26 cellular contexts compared by ENCODE assay signal in the genomic region with DNA sequence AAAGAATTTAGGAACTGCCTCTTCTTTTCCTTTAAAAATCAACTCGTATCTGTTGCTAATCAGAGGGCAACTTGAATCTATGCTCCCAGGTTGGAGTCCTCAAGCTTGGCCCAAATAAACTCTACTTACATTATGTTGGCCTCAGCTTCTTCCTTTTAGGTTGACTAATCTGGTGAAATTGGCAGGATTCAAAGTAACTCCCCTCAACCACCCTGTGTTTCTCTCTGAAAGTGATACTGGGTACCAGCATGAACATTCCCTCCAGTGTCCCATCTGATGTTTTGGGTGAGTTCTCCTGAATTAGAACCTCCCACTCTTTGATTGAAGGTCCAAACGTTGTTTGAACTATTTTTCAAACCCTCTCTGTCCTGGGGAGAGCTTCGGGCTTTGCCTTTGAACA. TPM values are rescaled to one million over a fixed set of nuclear protein-coding genes. Genes with fewer than 3 reads are reported as not detected.
A peak's percentile ranks its signal among the peaks of the same experiment; 100 is the strongest.
DNase-seq lines count a peak whose midpoint lies in the region; ATAC-seq, FAIRE-seq and TF ChIP-seq lines count a peak whose summit lies in the region.
"Had no signal": no experiment of that assay in that cellular context is flagged by ENCODE, and none has a peak within 500 bp of the region (broad histone marks: within the 10 kb centered on the region; RNA-seq: fewer than 3 reads in every experiment).

No MANE protein-coding gene starts in this region.

- no peaks in the 10 kb centered on the region for H3K79me2 ChIP-seq in GM12878 (ENCODE audit: control insufficient read depth, insufficient read depth, low read length)

- H3K4me1 Mint-ChIP-seq in T-helper 17 cell: peaks cover 8% of the 10 kb centered on the region

- H3K27ac ChIP-seq in HUES48 (ENCODE audit: low read depth, low read length) (peak overlapping the region; percentile 60), GM12878 (ENCODE audit: control insufficient read depth, insufficient read depth) (no peak overlapping the region), WERI-Rb-1 (no peak overlapping the region)
- H3K27ac ChIP-seq: A549, C4-2B had no signal

- no peak for TF ChIP-seq RAD21 in GM12878 (IDR thresholded peaks at IDR 0.05; ENCODE audit: insufficient read depth, low read depth, low read length)

- 54% methylated on average over 3 of the region's 3 CpGs for WGBS in GM12878 (ENCODE audit: insufficient coverage, insufficient replicate concordance, low lambda C conversion rate, missing lambda C conversion rate)

- H3K9ac ChIP-seq in HUES48 (ENCODE audit: low read depth, low read length) (no peak overlapping the region), GM12878 (ENCODE audit: control insufficient read depth, insufficient read depth, low read length) (no peak overlapping the region; the same call in 1 of the 2 replicates)
- H3K9ac ChIP-seq: SK-N-SH had no signal

- H3K4me3 ChIP-seq in HUES48 (ENCODE audit: low read depth, low read length) (no peak overlapping the region), GM12878 (no peak overlapping the region), WERI-Rb-1 (ENCODE audit: low read depth, low read length) (no peak overlapping the region)
- H3K4me3 ChIP-seq: A549, K562 had no signal

- RAD21 ChIA-PET in GM12878 (lab: Charles Lee; ENCODE audit: unreplicated experiment): interaction anchor here (0.8 to 1.5 kb wide), 4 partner anchors 10 to 26 kb away, joined by 3 to 4 read pairs (median 4); no protein-coding TSS in a partner anchor

- peaks cover 29% of the 10 kb centered on the region for H3K27me3 Mint-ChIP-seq in T-helper 17 cell

- no peak for TF ChIP-seq EP300 in GM12878 (IDR thresholded peaks at IDR 0.05; ENCODE audit: borderline replicate concordance in 1 of 2, control insufficient read depth in 1 of 2, low read depth in 2 of 2, low read length in 2 of 2)

- H3K36me3 Mint-ChIP-seq in T-helper 17 cell (ENCODE audit: low read depth): no peaks in the 10 kb centered on the region
- H3K36me3 Mint-ChIP-seq: CD8-positive, alpha-beta T cell had no signal

- intact Hi-C loops in GM12878 (cut with micrococcal nuclease; ENCODE audit: unreplicated experiment): no loop called here

- ATAC-seq in GM12878 (peak; percentile 62), T-helper 17 cell (no peak), HG03139 (IDR thresholded peaks at IDR 0.05; ENCODE audit: unreplicated experiment) (no peak)
- ATAC-seq: A549; CD8-positive, alpha-beta T cell; HCT116; K562 had no signal

- no peak overlapping the region; the same call in 1 of the 2 replicates for H2AFZ ChIP-seq in GM12878 (ENCODE audit: control insufficient read depth, low read depth, low read length)

- no peak overlapping the region for H3K4me3 Mint-ChIP-seq in T-helper 17 cell
- H3K4me3 Mint-ChIP-seq: CD8-positive, alpha-beta T cell had no signal

- SMC1A ChIA-PET in GM12878 (lab: Charles Lee; ENCODE audit: uncharacterized antibody, unreplicated experiment): interaction anchor here (0.9 to 2.1 kb wide), 5 partner anchors 8 to 304 kb away, joined by 3 to 6 read pairs (median 4); no protein-coding TSS in a partner anchor

- FAIRE-seq in GM12891 (lab: Jason Lieb, UNC) (peak; percentile 5), GM12878 (lab: Jason Lieb, UNC) (no peak)
- FAIRE-seq: A549, K562, RCC 7860 had no signal

- TF ChIP-seq CTCF in GM12878 (IDR thresholded peaks at IDR 0.05 in 2 of 3, conservative IDR thresholded peaks at IDR 0.05 in 1 of 3; ENCODE audit: control insufficient read depth in 2 of 3, extremely low read depth in 1 of 3, insufficient read depth in 1 of 3, low read depth in 3 of 3, low read length in 3 of 3) (no peak), WERI-Rb-1 (IDR thresholded peaks at IDR 0.05; ENCODE audit: low read depth, low read length) (no peak)

- H4K20me1 ChIP-seq in GM12878 (ENCODE audit: control insufficient read depth, insufficient read depth): no peaks in the 10 kb centered on the region

- peak overlapping the region; percentile 54; the same call in 1 of the 2 replicates for H3K4me2 ChIP-seq in GM12878 (ENCODE audit: control insufficient read depth, insufficient read depth)
- H3K4me2 ChIP-seq: A549, SK-N-SH had no signal

- no TSS peak for BruUV-seq in GM12878 (replicated peaks; lab: Mats Ljungman, UMichigan)

- DNase-seq in GM12891 (ENCODE audit: insufficient read length, low spot score) (no peak), GM12878 (ENCODE audit: low read depth, low spot score) (no peak), T-helper 17 cell (no peak), WERI-Rb-1 (no peak), ecto neural progenitor cell (ENCODE audit: low spot score) (no peak)
- DNase-seq: AML-193; CD8-positive, alpha-beta T cell; EL; GDM1; MV-4-11; NCI-H1105; NCI-H1436 treated with DMSO at 0.1 percent for 48 hours; NCI-H1930; NCI-H446 treated with DMSO at 0.1 percent for 48 hours; NCI-H526; NCI-H82; NK-92 treated with Interleukin-12 subunit alpha and Interleukin-12 subunit beta, amount 100 ng/mL, for 24 hours; SIG-M5; SK-N-SH had no signal

- H3K27ac Mint-ChIP-seq in T-helper 17 cell: no peak overlapping the region
- H3K27ac Mint-ChIP-seq: CD8-positive, alpha-beta T cell had no signal

- POLR2A ChIA-PET in GM12878 (lab: Charles Lee): interaction anchor here (0.6 to 1.0 kb wide), 2 partner anchors 11 to 12 kb away, joined by 3 to 8 read pairs; no protein-coding TSS in a partner anchor

- CTCF ChIA-PET in GM12878 (lab: Yijun Ruan, JAX): interaction anchor here (0.9 to 1.6 kb wide), 4 partner anchors 8 to 304 kb away, joined by 3 to 5 read pairs (median 4); no protein-coding TSS in a partner anchor

- in situ Hi-C loops in GM12878 (cut with MboI): no loop called here

- H3K9me3 ChIP-seq in HUES48 (ENCODE audit: control insufficient read depth, insufficient read depth, low read length) (peaks cover 5% of the 10 kb centered on the region), GM12878 (replicated peaks; ENCODE audit: control insufficient read depth, insufficient read depth, low read length) (peaks cover under 1% of the 10 kb centered on the region; the same call in 2 of the 3 replicates), T-helper 17 cell (ENCODE audit: control insufficient read depth, low read length, poor library complexity, severe bottlenecking) (no peaks in the 10 kb centered on the region), WERI-Rb-1 (ENCODE audit: severe bottlenecking) (no peaks in the 10 kb centered on the region)
- H3K9me3 ChIP-seq: A549, SK-N-SH had no signal

- H3K27me3 ChIP-seq in HUES48 (ENCODE audit: control insufficient read depth, insufficient read depth, low read length): no peaks in the 10 kb centered on the region
- no peaks in the 10 kb centered on the region for H3K27me3 ChIP-seq in GM12878 (replicated peaks in 1 of 2; ENCODE audit: control insufficient read depth in 2 of 2, insufficient read depth in 2 of 2, low read length in 1 of 2)
- H3K27me3 ChIP-seq in WERI-Rb-1 (ENCODE audit: insufficient read depth, low read depth, severe bottlenecking): no peaks in the 10 kb centered on the region

- TF ChIP-seq POLR2A in GM12891 (IDR thresholded peaks at IDR 0.05; ENCODE audit: low read depth, low read length): no peak
- TF ChIP-seq POLR2A in GM12878 (IDR thresholded peaks at IDR 0.05; ENCODE audit: low read depth, low read length): no peak

- H3K4me1 ChIP-seq in HUES48 (ENCODE audit: control insufficient read depth, insufficient read depth, low read length) (peaks cover 21% of the 10 kb centered on the region), GM12878 (ENCODE audit: control insufficient read depth, insufficient read depth, low read length) (peaks cover 8% of the 10 kb centered on the region; the same call in 1 of the 2 replicates)
- H3K4me1 ChIP-seq: A549 had no signal

- no peaks in the 10 kb centered on the region for H3K36me3 ChIP-seq in HUES48 (ENCODE audit: control insufficient read depth, insufficient read depth, low read length)
- no peaks in the 10 kb centered on the region for H3K36me3 ChIP-seq in GM12878 (ENCODE audit: control insufficient read depth in 2 of 2, insufficient read depth in 2 of 2, low read length in 1 of 2)
- no peaks in the 10 kb centered on the region for H3K36me3 ChIP-seq in WERI-Rb-1

TF ChIP-seq in GM12891, 5 proteins besides CTCF, POLR2A, EP300 and RAD21:
- TF ChIP-seq POU2F2 (IDR thresholded peaks at IDR 0.05; ENCODE audit: low read depth, low read length): no peak
- TF ChIP-seq SPI1 (IDR thresholded peaks at IDR 0.05; ENCODE audit: low read depth, low read length): no peak
- no peak for TF ChIP-seq PAX5 (IDR thresholded peaks at IDR 0.05; ENCODE audit: insufficient read depth, low read length, severe bottlenecking)
- no peak for TF ChIP-seq POLR2AphosphoS5 (IDR thresholded peaks at IDR 0.05; ENCODE audit: low read depth, low read length)
- no peak for TF ChIP-seq TAF1 (IDR thresholded peaks at IDR 0.05; ENCODE audit: low read depth, low read length)

TF ChIP-seq in GM12878, 131 proteins besides CTCF, POLR2A, EP300 and RAD21 (continues in another document):
- TF ChIP-seq MXI1 (IDR thresholded peaks at IDR 0.05; ENCODE audit: low read depth, low read length) (no peak), ZNF622 (IDR thresholded peaks at IDR 0.05) (no peak), HDGF (IDR thresholded peaks at IDR 0.05) (no peak)
- TF ChIP-seq, protein P1, sequence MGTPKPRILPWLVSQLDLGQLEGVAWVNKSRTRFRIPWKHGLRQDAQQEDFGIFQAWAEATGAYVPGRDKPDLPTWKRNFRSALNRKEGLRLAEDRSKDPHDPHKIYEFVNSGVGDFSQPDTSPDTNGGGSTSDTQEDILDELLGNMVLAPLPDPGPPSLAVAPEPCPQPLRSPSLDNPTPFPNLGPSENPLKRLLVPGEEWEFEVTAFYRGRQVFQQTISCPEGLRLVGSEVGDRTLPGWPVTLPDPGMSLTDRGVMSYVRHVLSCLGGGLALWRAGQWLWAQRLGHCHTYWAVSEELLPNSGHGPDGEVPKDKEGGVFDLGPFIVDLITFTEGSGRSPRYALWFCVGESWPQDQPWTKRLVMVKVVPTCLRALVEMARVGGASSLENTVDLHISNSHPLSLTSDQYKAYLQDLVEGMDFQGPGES (IDR thresholded peaks at IDR 0.05): no peak

RNA-seq across cellular contexts. Expression of gene MSH6, which starts 41.3 kb away (rescaled TPM):
- 25.5 TPM for polyA plus RNA-seq in GM12891 (2012; ENCODE audit: low read depth, missing spikeins)
- total RNA-seq in GM12878 (2013; cell fraction: nucleolus; rRNA removed): 48.0 and 54.2 TPM in 2 replicates
- total RNA-seq in GM12878 (2014; rRNA removed) (58.8 and 66.9 TPM in 2 replicates), GM12878 (2014; rRNA removed; fragmentation: Illumina TruSeq; extraction: Trizol) (72.6 and 75.0 TPM in 2 replicates), GM12878 (2021) (105 and 106 TPM in 2 replicates), T-helper 17 cell (10 to 100 TPM; 24.2 to 27.8 TPM)
- polyA plus RNA-seq in GM12878 (2011; ENCODE audit: low read depth): 19.5 TPM
- polyA plus RNA-seq in GM12878 (2011; rRNA removed) (59.8 and 69.5 TPM in 2 replicates), GM12878 (2014; fragmentation: Illumina TruSeq; extraction: Trizol) (94.4 and 110 TPM in 2 replicates), GM12878 (2014; fragmentation: Nextera tagmentation; extraction: Ambion mirVana) (10 to 100 TPM; 12.4 to 25.6 TPM), GM12878 (2014; rRNA removed) (56.0 and 56.2 TPM in 2 replicates), GM12878 (2016; fragmentation: Nextera tagmentation; extraction: Ambion mirVana) (100 to 1,000 TPM; 104 to 108 TPM)
- 18.4 and 26.7 TPM in 2 replicates for polyA plus RNA-seq in GM12878 (2011; cell fraction: cytosol; rRNA removed)
- 25.8 and 48.0 TPM in 2 replicates for polyA plus RNA-seq in GM12878 (2011; cell fraction: nucleus; rRNA removed)
- polyA plus RNA-seq in GM12878 (2012): 23.4 and 26.8 TPM in 2 replicates
- 36.1 and 54.6 TPM in 2 replicates for polyA minus RNA-seq in GM12878 (2011; rRNA and poly(A)+ RNA removed)
- polyA minus RNA-seq in GM12878 (2011; cell fraction: cytosol; rRNA and poly(A)+ RNA removed): 31.3 and 35.0 TPM in 2 replicates
- polyA minus RNA-seq in GM12878 (2011; cell fraction: nucleus; rRNA and poly(A)+ RNA removed): 13.1 and 23.7 TPM in 2 replicates
